17 cellular contexts compared by ENCODE assay signal in genomic region chr14:63899953-63900352, GRCh38. TPM values are rescaled to one million over a fixed set of nuclear protein-coding genes. Genes with fewer than 3 reads are reported as not detected.
DNase-seq lines count a peak whose midpoint lies in the region; ATAC-seq and TF ChIP-seq lines count a peak whose summit lies in the region.
"Had no signal": no experiment of that assay in that cellular context is flagged by ENCODE, and none has a peak within 500 bp of the region (broad histone marks: within the 10 kb centered on the region; RNA-seq: fewer than 3 reads in every experiment).

No MANE protein-coding gene starts in this region.

- H3K27me3 ChIP-seq in spleen (replicated peaks in 1 of 7) (peaks cover 0 to 3% (median 0%) of the 10 kb centered on the region in 7 donors), stomach (no peaks in the 10 kb centered on the region)
- H3K27me3 ChIP-seq: brain microvascular endothelial cell, ovary, vagina had no signal

- DNase-seq in activated naive CD8-positive, alpha-beta T cell treated with anti-CD3 and anti-CD28 coated beads, Interleukin-2, amount 10 ng/mL, durations not matched to agents 7 days and 5 days, result no peak
- DNase-seq in activated naive CD8-positive, alpha-beta T cell treated with anti-CD3 and anti-CD28 coated beads for 36 hours, result no peak
- peak; percentile 49 for DNase-seq in KBM-7
- peak; percentile 35 for DNase-seq in activated CD8-positive, alpha-beta T cell treated with anti-CD3 and anti-CD28 coated beads, Interleukin-2, amount 10 ng/mL, durations not matched to agents 7 days and 5 days
- DNase-seq in spleen, result no peak
- no peak for DNase-seq in stomach
- no peak for DNase-seq in NCI-H526 (lab: John Stamatoyannopoulos, UW)
- DNase-seq in DMS79 (lab: John Stamatoyannopoulos, UW), result no peak
- DNase-seq: activated CD4-positive, alpha-beta T cell treated with anti-CD3 and anti-CD28 coated beads for 1 hour; brain microvascular endothelial cell; left colon; NCI-H1417 treated with DMSO at 0.1 percent for 48 hours; NCI-H524 treated with DMSO at 0.1 percent for 48 hours; ovary; Right ventricle myocardium superior had no signal

- no peaks in the 10 kb centered on the region for H3K27me3 Mint-ChIP-seq in activated naive CD8-positive, alpha-beta T cell treated with anti-CD3 and anti-CD28 coated beads, Interleukin-2, amount 10 ng/mL, durations not matched to agents 7 days and 5 days
- H3K27me3 Mint-ChIP-seq in activated naive CD8-positive, alpha-beta T cell treated with anti-CD3 and anti-CD28 coated beads for 36 hours, result no peaks in the 10 kb centered on the region
- no peaks in the 10 kb centered on the region for H3K27me3 Mint-ChIP-seq in activated CD8-positive, alpha-beta T cell treated with anti-CD3 and anti-CD28 coated beads, Interleukin-2, amount 10 ng/mL, durations not matched to agents 7 days and 5 days (ENCODE audit: low read depth)

- TF ChIP-seq EP300 in stomach (IDR thresholded peaks at IDR 0.05), result no peak

- CTCF ChIA-PET in activated CD8-positive, alpha-beta T cell treated with anti-CD3 and anti-CD28 coated beads, Interleukin-2, amount 10 ng/mL, durations not matched to agents 7 days and 5 days (lab: Charles Lee), result no interaction called here

- WGBS in spleen, 5 donors, result 36 to 43% (median 40%) methylated on average over 2 of the region's 2 CpGs
- 85 to 93% (median 85%) methylated on average over 2 of the region's 2 CpGs for WGBS in stomach, 5 donors

- in situ Hi-C loops in KBM-7 (cut with MboI; ENCODE audit: low pct_unique_long_range_greater_than_20kb, low sequenced_read_pairs), result no loop called here

- peak overlapping the region; percentile 3 for H3K27ac Mint-ChIP-seq in activated naive CD8-positive, alpha-beta T cell treated with anti-CD3 and anti-CD28 coated beads, Interleukin-2, amount 10 ng/mL, durations not matched to agents 7 days and 5 days
- H3K27ac Mint-ChIP-seq in activated naive CD8-positive, alpha-beta T cell treated with anti-CD3 and anti-CD28 coated beads for 36 hours, result no peak overlapping the region
- H3K27ac Mint-ChIP-seq in activated CD8-positive, alpha-beta T cell treated with anti-CD3 and anti-CD28 coated beads, Interleukin-2, amount 10 ng/mL, durations not matched to agents 7 days and 5 days, result peak overlapping the region; percentile 62
- H3K27ac Mint-ChIP-seq: activated T-helper 2 cell treated with anti-CD3 and anti-CD28 coated beads, Interferon-gamma antibody, Interleukin-2, Interleukin-4, amounts not matched to agents 10 μg/mL and 5 μg/mL and 100 μg/mL, durations not matched to agents 14 hours and 24 hours and 36 hours had no signal

- H3K4me3 ChIP-seq in spleen (no peak overlapping the region), stomach (no peak overlapping the region)
- H3K4me3 ChIP-seq: ovary, vagina had no signal

- peak; percentile 49 for ATAC-seq in activated naive CD8-positive, alpha-beta T cell treated with anti-CD3 and anti-CD28 coated beads, Interleukin-2, amount 10 ng/mL, durations not matched to agents 7 days and 5 days (ENCODE audit: low read depth)
- ATAC-seq in activated CD8-positive, alpha-beta T cell treated with anti-CD3 and anti-CD28 coated beads, Interleukin-2, amount 10 ng/mL, durations not matched to agents 7 days and 5 days, result peak; percentile 45
- ATAC-seq: left colon had no signal

- H3K36me3 Mint-ChIP-seq in activated naive CD8-positive, alpha-beta T cell treated with anti-CD3 and anti-CD28 coated beads, Interleukin-2, amount 10 ng/mL, durations not matched to agents 7 days and 5 days, result peaks cover 42% of the 10 kb centered on the region
- peaks cover 24% of the 10 kb centered on the region for H3K36me3 Mint-ChIP-seq in activated naive CD8-positive, alpha-beta T cell treated with anti-CD3 and anti-CD28 coated beads for 36 hours
- peaks cover 47% of the 10 kb centered on the region for H3K36me3 Mint-ChIP-seq in activated CD8-positive, alpha-beta T cell treated with anti-CD3 and anti-CD28 coated beads, Interleukin-2, amount 10 ng/mL, durations not matched to agents 7 days and 5 days (ENCODE audit: low read depth)

- H3K4me1 ChIP-seq in spleen (peaks cover 15 to 98% (median 60%) of the 10 kb centered on the region in 6 donors), stomach (peaks cover 17 to 45% (median 37%) of the 10 kb centered on the region in 4 donors)

- no peak for TF ChIP-seq POLR2A in spleen (IDR thresholded peaks at IDR 0.05)
- TF ChIP-seq POLR2A in stomach (IDR thresholded peaks at IDR 0.05), result no peak

- H3K4me3 Mint-ChIP-seq in activated naive CD8-positive, alpha-beta T cell treated with anti-CD3 and anti-CD28 coated beads, Interleukin-2, amount 10 ng/mL, durations not matched to agents 7 days and 5 days, result peak overlapping the region; percentile 46
- no peak overlapping the region for H3K4me3 Mint-ChIP-seq in activated naive CD8-positive, alpha-beta T cell treated with anti-CD3 and anti-CD28 coated beads for 36 hours
- H3K4me3 Mint-ChIP-seq in activated CD8-positive, alpha-beta T cell treated with anti-CD3 and anti-CD28 coated beads, Interleukin-2, amount 10 ng/mL, durations not matched to agents 7 days and 5 days, result peak overlapping the region; percentile 19

- H3K27ac ChIP-seq in spleen, result peak overlapping the region; percentile 31 to 88 (median 72)
- H3K27ac ChIP-seq in stomach, result peak overlapping the region in 1 of 5 donors; percentile 30
- H3K27ac ChIP-seq: brain microvascular endothelial cell, ovary, vagina had no signal

- H3K4me1 Mint-ChIP-seq in activated naive CD8-positive, alpha-beta T cell treated with anti-CD3 and anti-CD28 coated beads, Interleukin-2, amount 10 ng/mL, durations not matched to agents 7 days and 5 days, result peaks cover 34% of the 10 kb centered on the region
- H3K4me1 Mint-ChIP-seq in activated naive CD8-positive, alpha-beta T cell treated with anti-CD3 and anti-CD28 coated beads for 36 hours, result peaks cover 32% of the 10 kb centered on the region
- H3K4me1 Mint-ChIP-seq in activated CD8-positive, alpha-beta T cell treated with anti-CD3 and anti-CD28 coated beads, Interleukin-2, amount 10 ng/mL, durations not matched to agents 7 days and 5 days (ENCODE audit: low read depth), result peaks cover 48% of the 10 kb centered on the region

- intact Hi-C loops in spleen (cut with DNase I; ENCODE audit: low total_unique reads) (no loop called here), stomach (cut with DNase I; ENCODE audit: low total_unique reads) (no loop called here)

- H3K36me3 ChIP-seq in spleen (no peaks in the 10 kb centered on the region), stomach (no peaks in the 10 kb centered on the region)
- H3K36me3 ChIP-seq: brain microvascular endothelial cell, ovary, vagina had no signal

- H3K9me3 Mint-ChIP-seq in activated naive CD8-positive, alpha-beta T cell treated with anti-CD3 and anti-CD28 coated beads, Interleukin-2, amount 10 ng/mL, durations not matched to agents 7 days and 5 days, result peaks cover 3% of the 10 kb centered on the region
- peaks cover 8% of the 10 kb centered on the region for H3K9me3 Mint-ChIP-seq in activated naive CD8-positive, alpha-beta T cell treated with anti-CD3 and anti-CD28 coated beads for 36 hours
- H3K9me3 Mint-ChIP-seq in activated CD8-positive, alpha-beta T cell treated with anti-CD3 and anti-CD28 coated beads, Interleukin-2, amount 10 ng/mL, durations not matched to agents 7 days and 5 days (ENCODE audit: insufficient read depth), result peaks cover 7% of the 10 kb centered on the region
- H3K9me3 Mint-ChIP-seq: activated T-helper 2 cell treated with anti-CD3 and anti-CD28 coated beads, Interferon-gamma antibody, Interleukin-2, Interleukin-4, amounts not matched to agents 10 μg/mL and 5 μg/mL and 100 μg/mL, durations not matched to agents 14 hours and 24 hours and 36 hours had no signal

- no peak for TF ChIP-seq CTCF in spleen (IDR thresholded peaks at IDR 0.05 in 8 of 11, conservative IDR thresholded peaks at IDR 0.05 in 3 of 11)
- no peak for TF ChIP-seq CTCF in stomach (IDR thresholded peaks at IDR 0.05)

- POLR2A ChIA-PET in activated naive CD8-positive, alpha-beta T cell treated with anti-CD3 and anti-CD28 coated beads, Interleukin-2, amount 10 ng/mL, durations not matched to agents 7 days and 5 days (lab: Charles Lee), result no interaction called here
- POLR2A ChIA-PET in activated CD8-positive, alpha-beta T cell treated with anti-CD3 and anti-CD28 coated beads, Interleukin-2, amount 10 ng/mL, durations not matched to agents 7 days and 5 days (lab: Charles Lee), result no interaction called here

- no peaks in the 10 kb centered on the region for H3K9me3 ChIP-seq in spleen
- no peaks in the 10 kb centered on the region for H3K9me3 ChIP-seq in stomach
- H3K9me3 ChIP-seq: ovary, vagina had no signal

RNA-seq across cellular contexts. Expression of gene SYNE2, which starts 47.1 kb away (rescaled TPM):
- 100 to 1,000 TPM; 233 to 245 TPM for total RNA-seq in activated naive CD8-positive, alpha-beta T cell treated with anti-CD3 and anti-CD28 coated beads, Interleukin-2, amount 10 ng/mL, durations not matched to agents 7 days and 5 days
- 10 to 100 TPM; 25.2 to 30.9 TPM for total RNA-seq in activated naive CD8-positive, alpha-beta T cell treated with anti-CD3 and anti-CD28 coated beads for 36 hours
- total RNA-seq in activated CD8-positive, alpha-beta T cell treated with anti-CD3 and anti-CD28 coated beads, Interleukin-2, amount 10 ng/mL, durations not matched to agents 7 days and 5 days, result 100 to 1,000 TPM; 198 to 206 TPM
- total RNA-seq in spleen (100 to 1,000 TPM; 128 to 173 (median 154) TPM), stomach (100 to 1,000 TPM; 101 to 280 (median 167) TPM)
- polyA plus RNA-seq in spleen (10 to 100 TPM; 16.0 to 25.5 (median 19.6) TPM), stomach (10 to 100 TPM; 14.4 to 38.5 (median 16.2) TPM)

Comparison
In these comparisons a context has a peak if more than half of its experiments do, and no peak if none do; other contexts are left out.
1. DNase-seq: peak in KBM-7 (single experiment) and activated CD8-positive, alpha-beta T cell treated with anti-CD3 and anti-CD28 coated beads, Interleukin-2, amount 10 ng/mL, durations not matched to agents 7 days and 5 days (single experiment); none in activated naive CD8-positive, alpha-beta T cell treated with anti-CD3 and anti-CD28 coated beads, Interleukin-2, amount 10 ng/mL, durations not matched to agents 7 days and 5 days (single experiment), activated naive CD8-positive, alpha-beta T cell treated with anti-CD3 and anti-CD28 coated beads for 36 hours (single experiment), spleen (single experiment), stomach (single experiment), NCI-H526 (0 of 2) and DMS79 (single experiment).